15 cellular contexts compared by ENCODE assay signal in the genomic region with DNA sequence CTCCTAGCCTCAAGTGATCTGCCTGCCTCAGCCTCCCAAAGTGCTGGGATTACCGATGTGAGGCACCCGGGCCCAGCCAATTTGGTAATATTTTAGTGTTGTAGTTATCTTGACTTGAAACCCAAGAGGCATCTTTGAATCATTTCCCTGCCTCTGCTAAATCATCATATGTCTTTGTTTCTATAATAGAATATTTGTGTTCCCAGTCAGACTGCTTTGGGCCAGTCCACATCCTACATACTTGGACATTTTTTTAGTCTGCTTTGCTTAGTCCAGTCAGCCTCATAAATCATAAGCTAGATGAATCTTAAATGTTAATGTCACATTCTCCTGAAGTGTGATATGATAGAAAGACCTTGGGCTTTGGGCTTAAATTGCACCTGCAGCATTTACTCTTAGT. TPM values are rescaled to one million over a fixed set of nuclear protein-coding genes. Genes with fewer than 3 reads are reported as not detected.
DNase-seq lines count a peak whose midpoint lies in the region; ATAC-seq lines count a peak whose summit lies in the region.
"Had no signal": no experiment of that assay in that cellular context is flagged by ENCODE, and none has a peak within 500 bp of the region (broad histone marks: within the 10 kb centered on the region; RNA-seq: fewer than 3 reads in every experiment).

No MANE protein-coding gene starts in this region.

- no peak overlapping the region for H3K9ac ChIP-seq in skeletal muscle satellite cell (ENCODE audit: low read depth, low read length)

- peaks cover 10% of the 10 kb centered on the region for H3K36me3 ChIP-seq in skeletal muscle satellite cell (ENCODE audit: insufficient read depth, low read length)
- H3K36me3 ChIP-seq: breast epithelium had no signal

- no peaks in the 10 kb centered on the region for H3K9me3 ChIP-seq in skeletal muscle satellite cell (replicated peaks; ENCODE audit: low read length)
- H3K9me3 ChIP-seq: breast epithelium, stomach had no signal

- ATAC-seq in GM21423 (IDR thresholded peaks at IDR 0.05; ENCODE audit: unreplicated experiment), result no peak
- ATAC-seq: left cardiac atrium, T-cell had no signal

- H3K27ac ChIP-seq in epithelial cell of prostate, result peak overlapping the region; percentile 4
- H3K27ac ChIP-seq: breast epithelium had no signal

- H3K4me3 ChIP-seq in skeletal muscle satellite cell (ENCODE audit: low read length), result no peak overlapping the region
- H3K4me3 ChIP-seq: breast epithelium, stomach had no signal

- no peaks in the 10 kb centered on the region for H3K27me3 ChIP-seq in skeletal muscle satellite cell (ENCODE audit: control insufficient read depth, insufficient read depth, low read length)
- H3K27me3 ChIP-seq: breast epithelium, stomach had no signal

- peak; percentile 59 for DNase-seq in EL
- peak; percentile 65 for DNase-seq in NCI-H226
- no peak for DNase-seq in epithelial cell of prostate (ENCODE audit: low read depth, low spot score)
- DNase-seq in SIG-M5 (lab: John Stamatoyannopoulos, UW), result no peak
- no peak for DNase-seq in NCI-H82 treated with DMSO at 0.1 percent for 48 hours (lab: John Stamatoyannopoulos, UW; ENCODE audit: unreplicated experiment)
- DNase-seq: activated CD4-positive, alpha-beta T cell treated with anti-CD3 and anti-CD28 coated beads for 4 hours; endodermal cell; left cardiac atrium; NCI-H1048; stimulated activated CD4-positive, alpha-beta T cell treated with anti-CD3 and anti-CD28 coated beads, Interleukin-4, amount 100 ng/mL, for 24 hours; stomach; T-cell had no signal

- H3K4me1 ChIP-seq in skeletal muscle satellite cell (ENCODE audit: control insufficient read depth, insufficient read depth, low read length), result peaks cover 48% of the 10 kb centered on the region

- peak overlapping the region; percentile 24 for H3K4me2 ChIP-seq in skeletal muscle satellite cell (ENCODE audit: low read length)

RNA-seq across cellular contexts. Expression of a gene that starts 5.9 kb away (rescaled TPM):
- total RNA-seq in skeletal muscle satellite cell (2012; rRNA removed), result 22.8 and 27.1 TPM in 2 replicates

RNA-seq across cellular contexts. Expression of a gene that starts 32.7 kb away (rescaled TPM):
- total RNA-seq in skeletal muscle satellite cell (2012; rRNA removed), result 20.5 and 38.0 TPM in 2 replicates

Comparison
In these comparisons a context has a peak if more than half of its experiments do, and no peak if none do; other contexts are left out.
1. DNase-seq: peak in EL (single experiment) and NCI-H226 (single experiment); none in epithelial cell of prostate (single experiment), SIG-M5 (single experiment) and NCI-H82 treated with DMSO at 0.1 percent for 48 hours (single experiment).